ENCODE assay signal across 8 cellular contexts in genomic region chr16:75147968-75148310, GRCh38. TPM values are rescaled to one million over a fixed set of nuclear protein-coding genes. Genes with fewer than 3 reads are reported as not detected.
A peak's percentile ranks its signal among the peaks of the same experiment; 100 is the strongest.
DNase-seq lines count a peak whose midpoint lies in the region; ATAC-seq and TF ChIP-seq lines count a peak whose summit lies in the region.

No MANE protein-coding gene starts in this region.

- peak overlapping the region; percentile 80 for H3K4me3 Mint-ChIP-seq in activated naive CD4-positive, alpha-beta T cell treated with anti-CD3 and anti-CD28 coated beads, Interleukin-2, amount 10 ng/mL, durations not matched to agents 7 days and 5 days
- peak overlapping the region; percentile 92 for H3K4me3 Mint-ChIP-seq in type B pancreatic cell

- CTCF ChIA-PET in activated naive CD4-positive, alpha-beta T cell treated with anti-CD3 and anti-CD28 coated beads, Interleukin-2, amount 10 ng/mL, durations not matched to agents 7 days and 5 days (lab: Charles Lee) = interaction anchor here (1.0 to 1.5 kb wide), 2 partner anchors 10 to 286 kb away, joined by 3 read pairs; no protein-coding TSS in a partner anchor

- intact Hi-C loops in ascending aorta (cut with DNase I) = loop anchor here (1.0 to 10.0 kb wide), 5 partner anchors 31 to 475 kb away; partner anchors contain the start of genes ADAT1, LDHD, MLKL and WDR59
- intact Hi-C loops in lower lobe of right lung (cut with DNase I) = no loop called here

- H3K4me1 ChIP-seq in ascending aorta = peaks cover 0 to 6% of the 10 kb centered on the region in 2 donors
- peaks cover 10% of the 10 kb centered on the region for H3K4me1 ChIP-seq in lower lobe of right lung

- H3K27ac ChIP-seq in ascending aorta (peak overlapping the region; percentile 93 to 99), lower lobe of right lung (peak overlapping the region; percentile 96)

- ATAC-seq in activated naive CD4-positive, alpha-beta T cell treated with anti-CD3 and anti-CD28 coated beads, Interleukin-2, amount 50 U/mL, for 72 hours = no peak
- ATAC-seq in lower lobe of right lung = no peak
- ATAC-seq in HG02759 (IDR thresholded peaks at IDR 0.05; ENCODE audit: unreplicated experiment) = no peak
- ATAC-seq in GM21723 (IDR thresholded peaks at IDR 0.05; ENCODE audit: unreplicated experiment) = no peak

- peak overlapping the region; percentile 88 for H3K27ac Mint-ChIP-seq in activated naive CD4-positive, alpha-beta T cell treated with anti-CD3 and anti-CD28 coated beads, Interleukin-2, amount 10 ng/mL, durations not matched to agents 7 days and 5 days
- peak overlapping the region in 1 of 2 donors; percentile 83 for H3K27ac Mint-ChIP-seq in activated naive CD4-positive, alpha-beta T cell treated with anti-CD3 and anti-CD28 coated beads, Interleukin-2, amount 50 U/mL, for 72 hours
- peak overlapping the region; percentile 61 for H3K27ac Mint-ChIP-seq in type B pancreatic cell

- TF ChIP-seq CTCF in ascending aorta (IDR thresholded peaks at IDR 0.05) (no peak), lower lobe of right lung (IDR thresholded peaks at IDR 0.05) (no peak), type B pancreatic cell (conservative IDR thresholded peaks at IDR 0.05) (no peak)

- H3K4me1 Mint-ChIP-seq in activated naive CD4-positive, alpha-beta T cell treated with anti-CD3 and anti-CD28 coated beads, Interleukin-2, amount 10 ng/mL, durations not matched to agents 7 days and 5 days = peaks cover 13% of the 10 kb centered on the region
- peaks cover 4% of the 10 kb centered on the region for H3K4me1 Mint-ChIP-seq in type B pancreatic cell (ENCODE audit: unreplicated experiment)

- H3K36me3 ChIP-seq in ascending aorta (peaks cover 2 to 6% of the 10 kb centered on the region in 2 donors), lower lobe of right lung (no peaks in the 10 kb centered on the region)

- peak overlapping the region; percentile 99 to 100 for H3K4me3 ChIP-seq in ascending aorta
- H3K4me3 ChIP-seq in lower lobe of right lung = peak overlapping the region; percentile 99

- H3K27me3 Mint-ChIP-seq in activated naive CD4-positive, alpha-beta T cell treated with anti-CD3 and anti-CD28 coated beads, Interleukin-2, amount 10 ng/mL, durations not matched to agents 7 days and 5 days = no peaks in the 10 kb centered on the region
- H3K27me3 Mint-ChIP-seq in type B pancreatic cell = no peaks in the 10 kb centered on the region

- H3K27me3 ChIP-seq in ascending aorta = no peaks in the 10 kb centered on the region
- H3K27me3 ChIP-seq in lower lobe of right lung (ENCODE audit: low read depth) = no peaks in the 10 kb centered on the region

- peaks cover 22% of the 10 kb centered on the region for H3K9me3 Mint-ChIP-seq in activated naive CD4-positive, alpha-beta T cell treated with anti-CD3 and anti-CD28 coated beads, Interleukin-2, amount 10 ng/mL, durations not matched to agents 7 days and 5 days
- peaks cover 19 to 26% of the 10 kb centered on the region in 2 donors for H3K9me3 Mint-ChIP-seq in activated naive CD4-positive, alpha-beta T cell treated with anti-CD3 and anti-CD28 coated beads, Interleukin-2, amount 50 U/mL, for 72 hours
- peaks cover 10% of the 10 kb centered on the region for H3K9me3 Mint-ChIP-seq in type B pancreatic cell

- H3K36me3 Mint-ChIP-seq in activated naive CD4-positive, alpha-beta T cell treated with anti-CD3 and anti-CD28 coated beads, Interleukin-2, amount 10 ng/mL, durations not matched to agents 7 days and 5 days = peaks cover 24% of the 10 kb centered on the region
- H3K36me3 Mint-ChIP-seq in activated naive CD4-positive, alpha-beta T cell treated with anti-CD3 and anti-CD28 coated beads, Interleukin-2, amount 50 U/mL, for 72 hours = peaks cover 36 to 39% of the 10 kb centered on the region in 2 donors
- peaks cover 27% of the 10 kb centered on the region for H3K36me3 Mint-ChIP-seq in type B pancreatic cell

- H3K9me3 ChIP-seq in ascending aorta (peaks cover 8 to 19% of the 10 kb centered on the region in 2 donors), lower lobe of right lung (peaks cover 16% of the 10 kb centered on the region)

- DNase-seq in activated naive CD4-positive, alpha-beta T cell treated with anti-CD3 and anti-CD28 coated beads, Interleukin-2, amount 10 ng/mL, durations not matched to agents 7 days and 5 days = no peak
- no peak for DNase-seq in activated naive CD4-positive, alpha-beta T cell treated with anti-CD3 and anti-CD28 coated beads, Interleukin-2, amount 50 U/mL, for 72 hours (ENCODE audit: low spot score in 2 of 2)
- no peak for DNase-seq in ascending aorta (ENCODE audit: low spot score in 2 of 2)
- no peak for DNase-seq in lower lobe of right lung
- DNase-seq in type B pancreatic cell (ENCODE audit: extremely low spot score, unreplicated experiment) = no peak
- DNase-seq in glomerular visceral epithelial cell (ENCODE audit: extremely low spot score) = no peak

RNA-seq across cellular contexts. Expression of gene ZFP1, which starts 0.4 kb away (rescaled TPM):
- total RNA-seq in activated naive CD4-positive, alpha-beta T cell treated with anti-CD3 and anti-CD28 coated beads, Interleukin-2, amount 50 U/mL, for 72 hours = 10 to 100 TPM; 13.4 to 13.5 TPM
- total RNA-seq in ascending aorta (6.8 TPM), lower lobe of right lung (10.4 TPM), type B pancreatic cell (ENCODE audit: low replicate concordance) (10.0 and 19.8 TPM in 2 replicates)

RNA-seq across cellular contexts. Expression of gene LDHD, which starts 31.4 kb away (rescaled TPM):
- under 1 TPM; 0.64 to 0.82 TPM for total RNA-seq in activated naive CD4-positive, alpha-beta T cell treated with anti-CD3 and anti-CD28 coated beads, Interleukin-2, amount 50 U/mL, for 72 hours
- 7.5 TPM for total RNA-seq in ascending aorta
- total RNA-seq in lower lobe of right lung = 13.2 TPM
- 0.69 and 1.8 TPM in 2 replicates for total RNA-seq in type B pancreatic cell (ENCODE audit: low replicate concordance)

RNA-seq across cellular contexts. Expression of gene CTRB2, which starts 59.0 kb away (rescaled TPM):
- not detected for total RNA-seq in activated naive CD4-positive, alpha-beta T cell treated with anti-CD3 and anti-CD28 coated beads, Interleukin-2, amount 50 U/mL, for 72 hours
- total RNA-seq in ascending aorta = not detected
- 0.44 TPM for total RNA-seq in lower lobe of right lung
- total RNA-seq in type B pancreatic cell (ENCODE audit: low replicate concordance) = not detected in 2 replicates
